ENCODE assay signal across 28 cellular contexts in the genomic region with DNA sequence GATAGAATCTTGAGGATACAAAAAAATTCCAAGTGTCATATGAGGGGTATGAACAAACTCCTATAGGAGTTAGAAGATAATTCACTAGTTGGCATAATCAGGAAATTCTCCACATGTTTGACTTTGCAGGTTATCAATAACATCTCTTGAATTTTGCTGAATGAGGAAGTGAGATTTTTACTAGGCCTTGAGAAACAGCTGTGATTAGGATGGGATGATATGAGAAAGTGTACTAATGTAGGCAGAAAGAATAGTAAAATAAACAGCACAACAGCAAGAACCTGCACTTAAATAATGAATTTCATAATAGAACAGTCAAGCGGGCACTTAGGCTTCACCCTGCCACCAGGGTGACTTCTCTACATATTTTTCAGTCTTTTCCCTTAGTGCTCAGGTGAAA.
"Had no signal": no experiment of that assay in that cellular context is flagged by ENCODE, and none has a peak within 500 bp of the region (broad histone marks: within the 10 kb centered on the region; RNA-seq: fewer than 3 reads in every experiment).

No MANE protein-coding gene starts in this region.

- H3K4me2 ChIP-seq: neural progenitor cell, smooth muscle cell had no signal

- H3K9me3 ChIP-seq: lower lobe of right lung, neutrophil, ovary, right atrium auricular region, right lobe of liver, testis, thyroid gland, transverse colon, upper lobe of left lung, vagina had no signal

- H3K27me3 ChIP-seq: left lung, neural progenitor cell, neutrophil, ovary, right atrium auricular region, right lobe of liver, stomach, testis, thyroid gland, transverse colon, upper lobe of left lung, vagina had no signal

- FAIRE-seq: islet of Langerhans, kidney had no signal

- H3K36me3 ChIP-seq: left lung, lower lobe of right lung, neural progenitor cell, neutrophil, ovary, right atrium auricular region, right lobe of liver, stomach, thyroid gland, transverse colon, upper lobe of left lung, vagina had no signal

- H2AFZ ChIP-seq: neural progenitor cell had no signal

- H3K27ac ChIP-seq: left lung, lower lobe of right lung, neural progenitor cell, neutrophil, ovary, right atrium auricular region, right lobe of liver, stomach, testis, thyroid gland, transverse colon, upper lobe of left lung, vagina had no signal

- H3K4me3 ChIP-seq: left lung, lower lobe of right lung, neural progenitor cell, ovary, right atrium auricular region, right lobe of liver, smooth muscle cell, stomach, testis, thyroid gland, transverse colon, upper lobe of left lung, vagina had no signal

- DNase-seq: immature natural killer cell; kidney; left colon; left lung; lower lobe of right lung; mammary epithelial cell; mesenchymal stem cell; naive B cell; natural killer cell; nephron progenitor cell; occipital lobe; ovary; right lobe of liver; stimulated activated CD4-positive, alpha-beta T cell treated with anti-CD3 and anti-CD28 coated beads, Interleukin-1b, Interleukin-23, amount 100 ng/mL, for 48 hours; stimulated activated CD4-positive, alpha-beta T cell treated with anti-CD3 and anti-CD28 coated beads, Interleukin-2, amount 100 ng/mL, for 48 hours; stimulated activated naive B cell treated with anti-CD40 and anti-IgM and Interleukin-4, amounts not matched to agents 10 μg/mL and 1 μg/mL and 100 μg/mL, for 72 hours; stimulated activated naive CD8-positive, alpha-beta T cell treated with anti-CD3 and anti-CD28 coated beads, Interleukin-15, Interleukin-2, amounts not matched to agents 100 U/mL and 50 U/mL, for 24 hours; stomach; testis; thyroid gland; transverse colon; upper lobe of left lung had no signal

- H3K9ac ChIP-seq: neural progenitor cell had no signal

- H3K4me1 ChIP-seq: left lung, lower lobe of right lung, neural progenitor cell, right atrium auricular region, right lobe of liver, stomach, testis, thyroid gland, transverse colon, upper lobe of left lung, vagina had no signal

- ATAC-seq: left colon; left lung; lower lobe of right lung; natural killer cell; right lobe of liver; stimulated activated naive B cell treated with anti-CD40 and anti-IgM and Interleukin-4, amounts not matched to agents 10 μg/mL and 1 μg/mL and 100 μg/mL, for 72 hours; stimulated activated naive CD8-positive, alpha-beta T cell treated with anti-CD3 and anti-CD28 coated beads, Interleukin-15, Interleukin-2, amounts not matched to agents 100 U/mL and 50 U/mL, for 24 hours had no signal
